ENCODE assay signal across 20 cellular contexts in the genomic region with DNA sequence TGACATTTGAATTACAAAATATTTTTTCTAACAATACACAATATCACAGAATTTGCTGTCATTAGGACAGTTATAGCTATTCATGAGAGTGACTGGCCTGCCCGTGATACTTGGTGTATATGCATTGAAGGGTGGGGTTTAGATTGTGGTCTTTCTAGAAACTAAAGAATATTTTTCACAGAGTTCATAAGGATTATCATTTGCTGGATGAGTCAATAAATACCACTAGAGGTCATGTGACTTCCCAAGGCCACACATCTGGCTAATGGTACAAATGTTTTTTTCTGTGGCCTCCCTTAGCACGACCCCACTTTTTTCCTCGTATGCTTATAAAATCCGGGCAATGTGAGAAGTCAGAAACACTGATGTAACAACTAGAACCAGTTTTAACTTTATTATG. TPM values are rescaled to one million over a fixed set of nuclear protein-coding genes. Genes with fewer than 3 reads are reported as not detected.
A peak's percentile ranks its signal among the peaks of the same experiment; 100 is the strongest.
DNase-seq lines count a peak whose midpoint lies in the region; ATAC-seq, FAIRE-seq and TF ChIP-seq lines count a peak whose summit lies in the region.
"Had no signal": no experiment of that assay in that cellular context is flagged by ENCODE, and none has a peak within 500 bp of the region (broad histone marks: within the 10 kb centered on the region; RNA-seq: fewer than 3 reads in every experiment).

No MANE protein-coding gene starts in this region.

- ATAC-seq in A549, result no peak
- ATAC-seq: gastroesophageal sphincter, Panc1 had no signal

- no peaks in the 10 kb centered on the region for H3K27me3 Mint-ChIP-seq in CD8-positive, alpha-beta memory T cell
- no peaks in the 10 kb centered on the region for H3K27me3 Mint-ChIP-seq in activated naive CD8-positive, alpha-beta T cell treated with anti-CD3 and anti-CD28 coated beads for 36 hours
- H3K27me3 Mint-ChIP-seq: B cell had no signal

- no peak for DNase-seq in A549 (ENCODE audit: low read depth in 1 of 2, low spot score in 1 of 2)
- no peak for DNase-seq in CD8-positive, alpha-beta memory T cell
- DNase-seq in activated naive CD8-positive, alpha-beta T cell treated with anti-CD3 and anti-CD28 coated beads for 36 hours, result no peak
- DNase-seq in hepatocyte (ENCODE audit: low spot score), result no peak
- DNase-seq in dorsolateral prefrontal cortex, result no peak
- no peak for DNase-seq in HAP-1 (ENCODE audit: low spot score in 2 of 2)
- no peak for DNase-seq in NCI-H187 treated with DMSO at 0.1 percent for 48 hours (lab: John Stamatoyannopoulos, UW)
- DNase-seq in cardiac septum (ENCODE audit: low spot score), result no peak
- DNase-seq: brain microvascular endothelial cell; DMS53; effector CD4-positive, alpha-beta T cell; mammary epithelial cell; NCI-H2029 treated with DMSO at 0.1 percent for 48 hours; NCI-H69; stimulated activated CD4-positive, alpha-beta T cell treated with anti-CD3 and anti-CD28 coated beads, Interleukin-4, amount 100 ng/mL, for 1 hour had no signal

- no peak overlapping the region for H3K4me2 ChIP-seq in A549
- no peak overlapping the region for H3K4me2 ChIP-seq in hepatocyte

- no peaks in the 10 kb centered on the region for H3K27me3 ChIP-seq in CD8-positive, alpha-beta memory T cell (ENCODE audit: insufficient read depth, low read length, poor library complexity, severe bottlenecking)
- H3K27me3 ChIP-seq in hepatocyte (no peaks in the 10 kb centered on the region), dorsolateral prefrontal cortex (no peaks in the 10 kb centered on the region), HAP-1 (ENCODE audit: low read depth) (no peaks in the 10 kb centered on the region)
- H3K27me3 ChIP-seq: brain microvascular endothelial cell, gastroesophageal sphincter, right atrium auricular region had no signal

- H3K27ac Mint-ChIP-seq in CD8-positive, alpha-beta memory T cell, result peak overlapping the region; percentile 61 to 96 (median 91)
- peak overlapping the region; percentile 34 for H3K27ac Mint-ChIP-seq in activated naive CD8-positive, alpha-beta T cell treated with anti-CD3 and anti-CD28 coated beads for 36 hours
- H3K27ac Mint-ChIP-seq: B cell had no signal

- in situ Hi-C loops in HAP-1 (cut with MboI; ENCODE audit: low sequenced_read_pairs), result no loop called here

- H3K9me3 ChIP-seq in A549 (no peaks in the 10 kb centered on the region), hepatocyte (ENCODE audit: low read depth) (no peaks in the 10 kb centered on the region), HAP-1 (no peaks in the 10 kb centered on the region)
- no peaks in the 10 kb centered on the region for H3K9me3 ChIP-seq in CD8-positive, alpha-beta memory T cell (ENCODE audit: low read length)
- H3K9me3 ChIP-seq: gastroesophageal sphincter, right atrium auricular region had no signal

- H3K4me1 Mint-ChIP-seq in CD8-positive, alpha-beta memory T cell, result peaks cover 72 to 90% (median 89%) of the 10 kb centered on the region in 3 donors
- peaks cover 56% of the 10 kb centered on the region for H3K4me1 Mint-ChIP-seq in activated naive CD8-positive, alpha-beta T cell treated with anti-CD3 and anti-CD28 coated beads for 36 hours

- peaks cover 0 to 61% (median 8%) of the 10 kb centered on the region in 3 donors for H3K36me3 Mint-ChIP-seq in CD8-positive, alpha-beta memory T cell
- H3K36me3 Mint-ChIP-seq in activated naive CD8-positive, alpha-beta T cell treated with anti-CD3 and anti-CD28 coated beads for 36 hours, result peaks cover 20% of the 10 kb centered on the region

- TF ChIP-seq CTCF in A549 (IDR thresholded peaks at IDR 0.05) (no peak), hepatocyte (IDR thresholded peaks at IDR 0.05; ENCODE audit: poor library complexity) (no peak), dorsolateral prefrontal cortex (IDR thresholded peaks at IDR 0.05 in 54 of 56, conservative IDR thresholded peaks at IDR 0.05 in 2 of 56; ENCODE audit: low read depth in 1 of 56, partially characterized antibody in 56 of 56) (no peak)

- H3K4me3 Mint-ChIP-seq in CD8-positive, alpha-beta memory T cell, result peak overlapping the region; percentile 15 to 79 (median 52)
- no peak overlapping the region for H3K4me3 Mint-ChIP-seq in activated naive CD8-positive, alpha-beta T cell treated with anti-CD3 and anti-CD28 coated beads for 36 hours
- H3K4me3 Mint-ChIP-seq: B cell, neural crest cell had no signal

- TF ChIP-seq EP300 in A549 (IDR thresholded peaks at IDR 0.05), result no peak

- H3K36me3 ChIP-seq in CD8-positive, alpha-beta memory T cell (ENCODE audit: insufficient read depth, low read length), result peaks cover 2% of the 10 kb centered on the region
- H3K36me3 ChIP-seq in hepatocyte (replicated peaks; ENCODE audit: insufficient read depth, low read depth), result no peaks in the 10 kb centered on the region
- no peaks in the 10 kb centered on the region for H3K36me3 ChIP-seq in HAP-1 (replicated peaks)

- CTCF ChIA-PET in A549 (lab: Yijun Ruan, JAX), result no interaction called here
- CTCF ChIA-PET in CD8-positive, alpha-beta memory T cell (lab: Charles Lee), result no interaction called here

- H3K4me1 ChIP-seq in A549 (peaks cover 30% of the 10 kb centered on the region), hepatocyte (ENCODE audit: insufficient read depth) (peaks cover 11% of the 10 kb centered on the region), HAP-1 (peaks cover 10% of the 10 kb centered on the region)
- peaks cover 71% of the 10 kb centered on the region for H3K4me1 ChIP-seq in CD8-positive, alpha-beta memory T cell (ENCODE audit: insufficient read depth, low read length)

- TF ChIP-seq POLR2A in A549 (IDR thresholded peaks at IDR 0.05; ENCODE audit: low read length), result no peak

- H2AFZ ChIP-seq in hepatocyte, result no peak overlapping the region

- WGBS in A549 (ENCODE audit: missing lambda C conversion rate), result 79% methylated on average over 4 of the region's 4 CpGs
- WGBS in hepatocyte (ENCODE audit: low lambda C conversion rate, missing lambda C conversion rate), result 79% methylated on average over 4 of the region's 4 CpGs

- no peaks in the 10 kb centered on the region for H4K20me1 ChIP-seq in hepatocyte (ENCODE audit: insufficient read depth, poor library complexity, severe bottlenecking)

- no peaks in the 10 kb centered on the region for H3K9me3 Mint-ChIP-seq in CD8-positive, alpha-beta memory T cell
- H3K9me3 Mint-ChIP-seq in activated naive CD8-positive, alpha-beta T cell treated with anti-CD3 and anti-CD28 coated beads for 36 hours, result no peaks in the 10 kb centered on the region
- H3K9me3 Mint-ChIP-seq: neural crest cell had no signal

- H3K27ac ChIP-seq in A549, result no peak overlapping the region
- no peak overlapping the region for H3K27ac ChIP-seq in CD8-positive, alpha-beta memory T cell (ENCODE audit: low read depth, low read length)
- peak overlapping the region; percentile 0 for H3K27ac ChIP-seq in hepatocyte
- no peak overlapping the region for H3K27ac ChIP-seq in dorsolateral prefrontal cortex
- H3K27ac ChIP-seq: brain microvascular endothelial cell, right atrium auricular region had no signal

- intact Hi-C loops in dorsolateral prefrontal cortex (cut with DNase I) (loop anchor here in 1 of 2 donors (10.0 kb wide), 1 partner anchor 190 kb away; no protein-coding TSS in a partner anchor), cardiac septum (cut with DNase I) (no loop called here)

- peaks cover 53% of the 10 kb centered on the region for H3K79me2 ChIP-seq in hepatocyte

- TF ChIP-seq RAD21 in A549 (conservative IDR thresholded peaks at IDR 0.05 in 1 of 2, IDR thresholded peaks at IDR 0.05 in 1 of 2), result no peak

- no peak for FAIRE-seq in A549 (lab: Jason Lieb, UNC)

- H3K9me2 ChIP-seq in hepatocyte (replicated peaks; ENCODE audit: insufficient read depth), result no peaks in the 10 kb centered on the region

- POLR2A ChIA-PET in A549 (lab: Yijun Ruan, JAX), result no interaction called here
- POLR2A ChIA-PET in CD8-positive, alpha-beta memory T cell (lab: Charles Lee), result interaction anchor here (0.7 kb wide), 1 partner anchor 1702 kb away, joined by 7 read pairs; no protein-coding TSS in a partner anchor

- H3K4me3 ChIP-seq in A549 (no peak overlapping the region), hepatocyte (no peak overlapping the region), dorsolateral prefrontal cortex (no peak overlapping the region), HAP-1 (no peak overlapping the region)
- H3K4me3 ChIP-seq in CD8-positive, alpha-beta memory T cell (ENCODE audit: low read length), result no peak overlapping the region
- H3K4me3 ChIP-seq: gastroesophageal sphincter, right atrium auricular region had no signal

TF ChIP-seq in A549, 52 proteins besides CTCF, POLR2A, EP300 and RAD21 (continues in another document):
- TF ChIP-seq ZNF302 (CRISPR knock-in tag; IDR thresholded peaks at IDR 0.05), result no peak
- TF ChIP-seq ZSCAN20 (CRISPR knock-in tag; IDR thresholded peaks at IDR 0.05), result no peak
- no peak for TF ChIP-seq EHF (CRISPR knock-in tag; IDR thresholded peaks at IDR 0.05)

RNA-seq across cellular contexts. Expression of a gene that starts 5.2 kb away (rescaled TPM):
- polyA plus RNA-seq in A549 (2011; rRNA removed) (24.3 and 33.2 TPM in 2 replicates), A549 (2017; fragmentation: RNase III; extraction: RNeasy Plus Mini Kit Qiagen cat#74134 plus additional on column Dnase treatment) (30.9 to 34.5 TPM (median 31.8 TPM) in 3 replicates), hepatocyte (79.4 and 84.6 TPM in 2 replicates)
- 7.4 and 8.2 TPM in 2 replicates for polyA plus RNA-seq in A549 (2012; cell fraction: cytosol; rRNA removed)
- 5.1 and 5.9 TPM in 2 replicates for polyA plus RNA-seq in A549 (2012; cell fraction: nucleus; rRNA removed)
- 26.9 and 27.5 TPM in 2 replicates for polyA minus RNA-seq in A549 (2011; rRNA and poly(A)+ RNA removed)
- total RNA-seq in CD8-positive, alpha-beta memory T cell, result 10 to 100 TPM; 53.4 to 55.3 TPM
- 96.9 TPM for polyA plus RNA-seq in CD8-positive, alpha-beta memory T cell
- total RNA-seq in activated naive CD8-positive, alpha-beta T cell treated with anti-CD3 and anti-CD28 coated beads for 36 hours, result 10 to 100 TPM; 30.8 to 32.9 TPM
- total RNA-seq in hepatocyte (48.7 and 51.0 TPM in 2 replicates), dorsolateral prefrontal cortex (100 to 1,000 TPM in 110 of 120 experiments, 10 to 100 TPM in 10; 84.3 to 188 (median 136) TPM), cardiac septum (126 TPM)

RNA-seq across cellular contexts. Expression of a gene that starts 56.2 kb away (rescaled TPM):
- polyA plus RNA-seq in A549 (2011; rRNA removed) (18.9 and 24.4 TPM in 2 replicates), A549 (2017; fragmentation: RNase III; extraction: RNeasy Plus Mini Kit Qiagen cat#74134 plus additional on column Dnase treatment) (22.4 to 25.4 TPM (median 24.3 TPM) in 3 replicates), hepatocyte (3.6 and 4.7 TPM in 2 replicates)
- polyA plus RNA-seq in A549 (2012; cell fraction: cytosol; rRNA removed), result 13.5 and 13.7 TPM in 2 replicates
- 11.3 and 14.0 TPM in 2 replicates for polyA plus RNA-seq in A549 (2012; cell fraction: nucleus; rRNA removed)
- 16.3 and 23.5 TPM in 2 replicates for polyA minus RNA-seq in A549 (2011; rRNA and poly(A)+ RNA removed)
- total RNA-seq in CD8-positive, alpha-beta memory T cell, result 10 to 100 TPM; 71.3 to 73.1 TPM
- not detected for polyA plus RNA-seq in CD8-positive, alpha-beta memory T cell
- total RNA-seq in activated naive CD8-positive, alpha-beta T cell treated with anti-CD3 and anti-CD28 coated beads for 36 hours, result 10 to 100 TPM; 89.3 to 91.2 TPM
- total RNA-seq in hepatocyte (2.7 and 3.1 TPM in 2 replicates), dorsolateral prefrontal cortex (1 to 10 TPM in 6 of 120 experiments, under 1 TPM in 45, not detected in 69; 0.11 to 2.1 (median 0.36) TPM), cardiac septum (0.22 TPM)

Comparison
In these comparisons a context has a peak if more than half of its experiments do, and no peak if none do; other contexts are left out.
1. RNA of a gene that starts 56.2 kb away (total RNA-seq): 89.3 to 91.2 TPM in activated naive CD8-positive, alpha-beta T cell treated with anti-CD3 and anti-CD28 coated beads for 36 hours and 71.3 to 73.1 TPM in CD8-positive, alpha-beta memory T cell; 2.7 to 3.1 TPM in hepatocyte, 0.22 TPM in cardiac septum (single experiment) and 0.11 to 2.1 TPM in dorsolateral prefrontal cortex; every median in the first group is over 10 times any median in the second.